ENCODE assay signal across 1 cellular context in genomic region chr1:46623733-46624695, GRCh38.
TF ChIP-seq lines count a peak whose summit lies in the region.

No MANE protein-coding gene starts in this region.

TF ChIP-seq in K562, 482 proteins besides CTCF, POLR2A, EP300 and RAD21:
- no peak for TF ChIP-seq ZNF76 (CRISPR knock-in tag; IDR thresholded peaks at IDR 0.05; ENCODE audit: borderline replicate concordance)
- no peak for TF ChIP-seq RHOXF2B (CRISPR knock-in tag; conservative IDR thresholded peaks at IDR 0.05)
- no peak for TF ChIP-seq DDX20 (tag; IDR thresholded peaks at IDR 0.05; ENCODE audit: low read depth)
- no peak for TF ChIP-seq ZNF12 (CRISPR knock-in tag; IDR thresholded peaks at IDR 0.05)
- TF ChIP-seq ZNF24 (IDR thresholded peaks at IDR 0.05), result no peak
- no peak for TF ChIP-seq MECOM (CRISPR knock-in tag; IDR thresholded peaks at IDR 0.05)
- TF ChIP-seq KDM1A (IDR thresholded peaks at IDR 0.05), result peak in 1 of 2 experiments; percentile 26; a peak in 2 of 4 replicates
- TF ChIP-seq JUN (IDR thresholded peaks at IDR 0.05; ENCODE audit: borderline replicate concordance, low read depth, low read length), result no peak
- no peak for TF ChIP-seq JUN (CRISPR knock-in tag; IDR thresholded peaks at IDR 0.05; ENCODE audit: borderline replicate concordance)
- TF ChIP-seq CBX2 (IDR thresholded peaks at IDR 0.05; ENCODE audit: insufficient read depth, low read length, poor library complexity, severe bottlenecking), result no peak
- TF ChIP-seq NR2F6 (CRISPR knock-in tag; IDR thresholded peaks at IDR 0.05), result no peak
- no peak for TF ChIP-seq STAG1 (CRISPR knock-in tag; IDR thresholded peaks at IDR 0.05; ENCODE audit: borderline replicate concordance)
- peak; percentile 82 for TF ChIP-seq SPI1 (IDR thresholded peaks at IDR 0.05; ENCODE audit: borderline replicate concordance, low read depth, low read length)
- TF ChIP-seq GTF2B (IDR thresholded peaks at IDR 0.05; ENCODE audit: extremely low read depth, insufficient read length), result no peak
- no peak for TF ChIP-seq MTF1 (CRISPR knock-in tag; IDR thresholded peaks at IDR 0.05; ENCODE audit: borderline replicate concordance)
- peak; percentile 78 for TF ChIP-seq ESRRA (IDR thresholded peaks at IDR 0.05; ENCODE audit: borderline replicate concordance, low read depth)
- TF ChIP-seq RCOR1 (IDR thresholded peaks at IDR 0.05; ENCODE audit: borderline replicate concordance in 1 of 2, low read depth in 2 of 2, low read length in 2 of 2), result peak in 1 of 2 experiments; percentile 60; a peak in 1 of 4 replicates
- TF ChIP-seq ETV5 (CRISPR knock-in tag; IDR thresholded peaks at IDR 0.05; ENCODE audit: low read depth), result no peak
- no peak for TF ChIP-seq ZBTB11 (CRISPR knock-in tag; IDR thresholded peaks at IDR 0.05)
- peak; percentile 8; the same call in 1 of the 2 replicates for TF ChIP-seq CTBP1 (IDR thresholded peaks at IDR 0.05; ENCODE audit: borderline replicate concordance)
- TF ChIP-seq NFXL1 (CRISPR knock-in tag; IDR thresholded peaks at IDR 0.05), result no peak
- TF ChIP-seq ZNF518B (CRISPR knock-in tag; IDR thresholded peaks at IDR 0.05), result no peak
- no peak for TF ChIP-seq E2F8 (IDR thresholded peaks at IDR 0.05; ENCODE audit: low read depth, partially characterized antibody)
- no peak for TF ChIP-seq HOXB6 (CRISPR knock-in tag; IDR thresholded peaks at IDR 0.05; ENCODE audit: borderline replicate concordance)
- TF ChIP-seq ARID2 (IDR thresholded peaks at IDR 0.05), result no peak
- no peak for TF ChIP-seq POLR2AphosphoS5 (IDR thresholded peaks at IDR 0.05; ENCODE audit: control insufficient read depth, insufficient read depth, low read depth, low read length)
- TF ChIP-seq RNF219 (CRISPR knock-in tag; IDR thresholded peaks at IDR 0.05), result no peak
- TF ChIP-seq ZNF217 (CRISPR knock-in tag; IDR thresholded peaks at IDR 0.05), result no peak
- no peak for TF ChIP-seq HSF4 (CRISPR knock-in tag; IDR thresholded peaks at IDR 0.05; ENCODE audit: borderline replicate concordance)
- no peak for TF ChIP-seq MIER1 (IDR thresholded peaks at IDR 0.05; ENCODE audit: low read depth)
- peak; percentile 33 for TF ChIP-seq CBFA2T3 (IDR thresholded peaks at IDR 0.05)
- no peak for TF ChIP-seq HDAC8 (tag; IDR thresholded peaks at IDR 0.05)
- TF ChIP-seq ZNF668 (CRISPR knock-in tag; IDR thresholded peaks at IDR 0.05), result no peak
- TF ChIP-seq HMG20B (CRISPR knock-in tag; IDR thresholded peaks at IDR 0.05), result no peak
- no peak for TF ChIP-seq ZNF212 (CRISPR knock-in tag; IDR thresholded peaks at IDR 0.05)
- 0 out of 4 replicates have a peak, but pooled peaks of 1 of the 2 experiments have one; percentile 29 for TF ChIP-seq HDAC1 (IDR thresholded peaks at IDR 0.05)
- no peak for TF ChIP-seq NR1H2 (CRISPR knock-in tag; IDR thresholded peaks at IDR 0.05)
- TF ChIP-seq CREBBP (IDR thresholded peaks at IDR 0.05; ENCODE audit: low read depth, low read length), result no peak
- TF ChIP-seq EP400 (IDR thresholded peaks at IDR 0.05), result no peak
- no peak for TF ChIP-seq TEAD1 (CRISPR knock-in tag; IDR thresholded peaks at IDR 0.05)
